In genomic region chr4:7103599-7104365, GRCh38 we compare ENCODE assay signal across 1 cellular context.
A peak's percentile ranks its signal among the peaks of the same experiment; 100 is the strongest.
TF ChIP-seq lines count a peak whose summit lies in the region.

No MANE protein-coding gene starts in this region.

TF ChIP-seq in HepG2, 621 proteins besides CTCF, POLR2A, EP300 and RAD21 (continued from another document and continues in another):
- TF ChIP-seq MLXIP (CRISPR knock-in tag; IDR thresholded peaks at IDR 0.05; ENCODE audit: borderline replicate concordance) (no peak), CC2D1A (CRISPR knock-in tag; IDR thresholded peaks at IDR 0.05) (no peak), ZNF138 (CRISPR knock-in tag; IDR thresholded peaks at IDR 0.05; ENCODE audit: low read depth) (0 out of 2 replicates have a peak, but pooled peaks have one; percentile 49), ZNF275 (CRISPR knock-in tag; IDR thresholded peaks at IDR 0.05; ENCODE audit: borderline replicate concordance) (no peak; the same call in 1 of the 2 replicates), FIP1L1 (IDR thresholded peaks at IDR 0.05; ENCODE audit: borderline replicate concordance, insufficient read depth, low read depth, low read length) (no peak; the same call in 1 of the 2 replicates), ZNF564 (CRISPR knock-in tag; IDR thresholded peaks at IDR 0.05) (0 out of 2 replicates have a peak, but pooled peaks have one; percentile 68), CBX1 (IDR thresholded peaks at IDR 0.05; ENCODE audit: low read depth) (no peak), ETV5 (CRISPR knock-in tag; IDR thresholded peaks at IDR 0.05; ENCODE audit: borderline replicate concordance) (peak; percentile 51; the same call in 1 of the 2 replicates), ARID5B (CRISPR knock-in tag; IDR thresholded peaks at IDR 0.05) (peak; percentile 32), AKNA (CRISPR knock-in tag; IDR thresholded peaks at IDR 0.05; ENCODE audit: borderline replicate concordance) (no peak), DDIT3 (CRISPR knock-in tag; IDR thresholded peaks at IDR 0.05) (no peak), SNAPC4 (CRISPR knock-in tag; IDR thresholded peaks at IDR 0.05) (no peak), ZNF709 (CRISPR knock-in tag; IDR thresholded peaks at IDR 0.05) (no peak), SAP130 (CRISPR knock-in tag; IDR thresholded peaks at IDR 0.05; ENCODE audit: low read depth) (peak; percentile 5; the same call in 1 of the 2 replicates), SOX5 (CRISPR knock-in tag; IDR thresholded peaks at IDR 0.05; ENCODE audit: borderline replicate concordance) (peak; percentile 38; the same call in 1 of the 2 replicates), PRDM15 (CRISPR knock-in tag; IDR thresholded peaks at IDR 0.05) (no peak), ATF1 (CRISPR knock-in tag; IDR thresholded peaks at IDR 0.05) (no peak), ZNF235 (CRISPR knock-in tag; IDR thresholded peaks at IDR 0.05; ENCODE audit: borderline replicate concordance) (0 out of 2 replicates have a peak, but pooled peaks have one; percentile 58), PRMT3 (CRISPR knock-in tag; IDR thresholded peaks at IDR 0.05; ENCODE audit: borderline replicate concordance, low read depth) (no peak), RARG (CRISPR knock-in tag; IDR thresholded peaks at IDR 0.05; ENCODE audit: low read depth) (no peak), ZNF3 (CRISPR knock-in tag; IDR thresholded peaks at IDR 0.05) (no peak; the same call in 1 of the 2 replicates), DBP (CRISPR knock-in tag; IDR thresholded peaks at IDR 0.05; ENCODE audit: not compliant biosample characterization) (no peak), HNRNPK (IDR thresholded peaks at IDR 0.05; ENCODE audit: low read depth, low read length, poor library complexity, severe bottlenecking) (no peak), SSRP1 (CRISPR knock-in tag; IDR thresholded peaks at IDR 0.05) (peak; percentile 95), HNRNPL (IDR thresholded peaks at IDR 0.05; ENCODE audit: low read depth, low read length) (no peak), RBAK (CRISPR knock-in tag; IDR thresholded peaks at IDR 0.05) (no peak), FOXK1 (CRISPR knock-in tag; IDR thresholded peaks at IDR 0.05; ENCODE audit: borderline replicate concordance, low read depth) (no peak), HOXA9 (CRISPR knock-in tag; IDR thresholded peaks at IDR 0.05; ENCODE audit: borderline replicate concordance) (no peak), GTF2F1 (IDR thresholded peaks at IDR 0.05; ENCODE audit: low read length) (no peak), ZNF784 (CRISPR knock-in tag; IDR thresholded peaks at IDR 0.05; ENCODE audit: borderline replicate concordance) (no peak; the same call in 1 of the 2 replicates)
